In the genomic region with DNA sequence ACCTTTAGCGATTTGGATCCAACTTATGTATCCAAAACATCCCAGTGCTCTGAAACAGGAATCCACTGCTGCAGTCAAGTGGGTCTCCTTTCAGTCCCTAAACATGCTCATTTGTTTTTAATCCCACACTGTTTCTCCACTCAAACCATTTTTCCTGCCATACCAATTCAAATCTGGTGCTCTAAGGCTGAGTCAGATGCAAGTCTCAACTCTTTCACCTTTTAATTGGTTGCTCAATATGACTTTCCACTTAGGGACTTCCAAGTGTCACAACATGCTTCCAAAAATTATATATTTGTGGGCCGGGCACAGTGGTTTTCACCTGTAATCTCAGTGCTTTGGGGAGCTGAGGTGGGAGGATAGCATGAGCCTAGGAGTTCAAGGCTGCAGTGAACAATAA, we compare ENCODE assay signal across 16 cellular contexts.
DNase-seq lines count a peak whose midpoint lies in the region; ATAC-seq, FAIRE-seq and TF ChIP-seq lines count a peak whose summit lies in the region.
"Had no signal": no experiment of that assay in that cellular context is flagged by ENCODE, and none has a peak within 500 bp of the region (broad histone marks: within the 10 kb centered on the region; RNA-seq: fewer than 3 reads in every experiment).

No MANE protein-coding gene starts in this region.

- H2BK120ac ChIP-seq in IMR-90 (ENCODE audit: low read depth, low read length): no peak overlapping the region

- no peak overlapping the region for H3K9ac ChIP-seq in IMR-90 (ENCODE audit: low read depth, low read length)

- TF ChIP-seq CTCF in IMR-90 (conservative IDR thresholded peaks at IDR 0.05; ENCODE audit: low read depth, low read length) (no peak), epithelial cell of esophagus (IDR thresholded peaks at IDR 0.05; ENCODE audit: insufficient read depth, low read depth, low read length, missing control alignments) (no peak), foreskin fibroblast (IDR thresholded peaks at IDR 0.05; ENCODE audit: low read depth, low read length) (no peak)

- in situ Hi-C loops in IMR-90 (cut with MboI; ENCODE audit: low sequenced_read_pairs): no loop called here

- H3K4ac ChIP-seq in IMR-90 (ENCODE audit: low read depth, low read length): no peak overlapping the region

- no peak overlapping the region for H4K8ac ChIP-seq in IMR-90 (ENCODE audit: low read depth in 2 of 2, low read length in 2 of 2)

- WGBS in IMR-90 (ENCODE audit: extremely low coverage in 2 of 2, insufficient read length in 1 of 2), 2 experiments: no CpG with 5 or more reads among the region's 2 CpGs

- H4K20me1 ChIP-seq in IMR-90 (ENCODE audit: insufficient read depth, low read length): no peaks in the 10 kb centered on the region

- H3K14ac ChIP-seq in IMR-90 (replicated peaks; ENCODE audit: low read depth, low read length): no peak overlapping the region

- intact Hi-C loops in IMR-90 (cut with micrococcal nuclease): no loop called here

- H2BK20ac ChIP-seq in IMR-90 (ENCODE audit: low read depth, low read length): no peak overlapping the region

- peaks cover 7% of the 10 kb centered on the region; the same call in 1 of the 2 replicates for H3K27me3 ChIP-seq in IMR-90 (ENCODE audit: control insufficient read depth, insufficient read depth, low read length)

- no peak overlapping the region for H3K56ac ChIP-seq in IMR-90 (ENCODE audit: extremely low read depth, insufficient read depth, low read length)

- H4K91ac ChIP-seq in IMR-90 (ENCODE audit: insufficient read depth, low read depth, low read length): no peak overlapping the region

- H2AK9ac ChIP-seq in IMR-90 (replicated peaks; ENCODE audit: low read depth, low read length, poor library complexity): no peak overlapping the region

- no peak overlapping the region for H3K4me2 ChIP-seq in IMR-90 (ENCODE audit: low read depth, low read length)

- no peak overlapping the region for H2BK5ac ChIP-seq in IMR-90 (ENCODE audit: low read depth, low read length, poor library complexity, severe bottlenecking)

- no peak overlapping the region for H2AFZ ChIP-seq in IMR-90 (replicated peaks; ENCODE audit: low read length, poor library complexity)

- H4K5ac ChIP-seq in IMR-90 (ENCODE audit: low read depth, low read length): no peak overlapping the region

- H3K23ac ChIP-seq in IMR-90 (ENCODE audit: low read depth, low read length): no peak overlapping the region

- POLR2A ChIA-PET in IMR-90 (lab: Charles Lee; ENCODE audit: unreplicated experiment): no interaction called here

- no peaks in the 10 kb centered on the region for H3K9me3 ChIP-seq in IMR-90 (ENCODE audit: control insufficient read depth, insufficient read depth, low read length)

- no peak overlapping the region for H3K27ac ChIP-seq in IMR-90 (ENCODE audit: insufficient read depth, low read length)

- no peak overlapping the region; the same call in 1 of the 2 replicates for H3K18ac ChIP-seq in IMR-90 (ENCODE audit: low read depth, low read length)

- H3K36me3 ChIP-seq in IMR-90 (ENCODE audit: control insufficient read depth, insufficient read depth, low read length): no peaks in the 10 kb centered on the region

- TF ChIP-seq RAD21 in IMR-90 (IDR thresholded peaks at IDR 0.05; ENCODE audit: low read length): no peak

- H2AK5ac ChIP-seq in IMR-90 (ENCODE audit: low read depth, low read length): no peak overlapping the region

- CTCF ChIA-PET in IMR-90 (lab: Yijun Ruan, JAX): interaction anchor here (0.6 to 1.8 kb wide), 3 partner anchors 17 to 42 kb away, joined by 3 to 5 read pairs (median 4); no protein-coding TSS in a partner anchor

- DNase-seq in AG08395 (ENCODE audit: low spot score): peak; percentile 10
- peak; percentile 18 for DNase-seq in IMR-90
- peak; percentile 62 for DNase-seq in epithelial cell of esophagus (ENCODE audit: low read depth)
- DNase-seq in foreskin fibroblast: peak; percentile 21 to 62
- DNase-seq in SKM-1 (lab: John Stamatoyannopoulos, UW; ENCODE audit: unreplicated experiment): no peak
- no peak for DNase-seq in NCI-H748 treated with DMSO at 0.1 percent for 48 hours (lab: John Stamatoyannopoulos, UW)
- DNase-seq in NCI-H1105 (lab: John Stamatoyannopoulos, UW): no peak
- DNase-seq in GM19239 (ENCODE audit: insufficient read length, low spot score): no peak
- DNase-seq: ACHN; C1 segment of cervical spinal cord; CD4-positive, alpha-beta memory T cell; DMS79; GOT3; H9 had no signal

- TF ChIP-seq POLR2A in IMR-90 (IDR thresholded peaks at IDR 0.05; ENCODE audit: low read depth, low read length): no peak

- peaks cover 16% of the 10 kb centered on the region for H3K4me1 ChIP-seq in IMR-90 (ENCODE audit: control insufficient read depth, insufficient read depth, low read length)

- no peak overlapping the region for H3K4me3 ChIP-seq in IMR-90 (ENCODE audit: insufficient read depth, low read depth, low read length)
- H3K4me3 ChIP-seq in epithelial cell of esophagus (ENCODE audit: low read length): no peak overlapping the region
- H3K4me3 ChIP-seq in foreskin fibroblast (ENCODE audit: low read depth in 1 of 2, low read length in 2 of 2): no peak overlapping the region
- H3K4me3 ChIP-seq: GM12878 had no signal

- no peaks in the 10 kb centered on the region; a peak in 1 of 4 replicates for H3K79me1 ChIP-seq in IMR-90 (ENCODE audit: low read depth in 1 of 2, low read length in 2 of 2)

- ATAC-seq in IMR-90 (ENCODE audit: low read depth): no peak
- ATAC-seq: GM12878 had no signal

- H2BK15ac ChIP-seq in IMR-90 (ENCODE audit: low read depth, low read length): peak overlapping the region; percentile 62; the same call in 1 of the 3 replicates

- dilution Hi-C loops in IMR-90 (cut with HindIII; ENCODE audit: low sequenced_read_pairs, unreplicated experiment): no loop called here

- H3K9me1 ChIP-seq in IMR-90 (ENCODE audit: insufficient read depth, low read length): peaks cover 7% of the 10 kb centered on the region

- FAIRE-seq in GM19239 (lab: Jason Lieb, UNC): no peak
- FAIRE-seq: GM12878, GM18507 had no signal

- BruUV-seq in IMR-90 (replicated peaks; lab: Mats Ljungman, UMichigan): no TSS peak

TF ChIP-seq in IMR-90, 13 proteins besides CTCF, POLR2A, EP300 and RAD21:
- TF ChIP-seq MAZ (IDR thresholded peaks at IDR 0.05; ENCODE audit: borderline replicate concordance, low read depth, low read length) (no peak), FOS (IDR thresholded peaks at IDR 0.05; ENCODE audit: low read depth, low read length) (no peak), CEBPB (IDR thresholded peaks at IDR 0.05; ENCODE audit: low read depth, low read length) (peak; percentile 9; the same call in 1 of the 2 replicates)

Comparison
In these comparisons a context has a peak if more than half of its experiments do, and no peak if none do; other contexts are left out.
1. DNase-seq: peak in AG08395 (single experiment), IMR-90 (single experiment), epithelial cell of esophagus (single experiment) and foreskin fibroblast (2 of 2); none in SKM-1 (single experiment), NCI-H748 treated with DMSO at 0.1 percent for 48 hours (single experiment), NCI-H1105 (single experiment) and GM19239 (single experiment).